In the genomic region with DNA sequence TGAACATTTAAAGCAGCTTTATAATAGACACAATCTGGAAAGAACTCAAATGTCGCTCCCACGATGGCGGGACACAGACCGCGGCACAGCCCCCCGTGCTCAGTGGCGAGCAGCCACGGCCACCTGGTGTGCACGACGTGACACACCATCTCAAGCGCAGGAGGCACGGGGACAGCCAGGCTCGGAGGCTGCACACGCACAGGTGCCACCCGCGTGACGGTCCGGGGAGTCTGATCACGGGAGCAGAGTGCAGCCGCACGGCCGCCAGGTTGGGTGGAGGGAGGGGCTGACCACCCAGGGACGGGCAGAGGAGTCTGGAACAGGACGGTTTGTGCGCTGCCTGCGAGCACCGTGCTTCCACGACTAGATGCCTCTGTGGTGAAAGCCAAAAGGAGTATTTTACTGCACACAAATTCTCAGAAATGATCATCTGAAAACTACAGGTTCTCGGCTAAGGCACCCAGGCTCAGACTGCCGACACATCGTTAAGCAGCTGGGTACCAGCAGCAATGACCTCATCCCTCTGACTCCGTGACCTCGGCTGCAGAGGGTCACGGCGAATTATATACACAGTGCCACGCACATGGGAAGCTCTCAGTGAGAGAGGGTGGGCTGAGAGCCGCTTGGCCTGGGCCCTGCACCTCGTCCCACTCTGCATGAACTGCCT, we compare ENCODE assay signal across 22 cellular contexts. TPM values are rescaled to one million over a fixed set of nuclear protein-coding genes. Genes with fewer than 3 reads are reported as not detected.
DNase-seq lines count a peak whose midpoint lies in the region; ATAC-seq, FAIRE-seq and TF ChIP-seq lines count a peak whose summit lies in the region.
"Had no signal": no experiment of that assay in that cellular context is flagged by ENCODE, and none has a peak within 500 bp of the region (broad histone marks: within the 10 kb centered on the region; RNA-seq: fewer than 3 reads in every experiment).

No MANE protein-coding gene starts in this region.

- H3K4me1 ChIP-seq in cardiac muscle cell (ENCODE audit: low read depth) = peaks cover 10% of the 10 kb centered on the region
- H3K4me1 ChIP-seq in endodermal cell (ENCODE audit: control insufficient read depth, insufficient read depth, low read length) = no peaks in the 10 kb centered on the region

- no peak for DNase-seq in cardiac muscle cell (ENCODE audit: low read depth in 1 of 2, low spot score in 1 of 2)
- DNase-seq in left ventricle myocardium superior = no peak
- no peak for DNase-seq in endodermal cell
- DNase-seq in nephron progenitor cell = peak; percentile 40
- DNase-seq in urothelium cell line (ENCODE audit: low spot score) = no peak
- DNase-seq in activated CD4-positive, alpha-beta T cell treated with anti-CD3 and anti-CD28 coated beads, Interleukin-2, amount 50 U/mL, for 48 hours = no peak
- DNase-seq in GF-D8 (lab: John Stamatoyannopoulos, UW) = no peak
- DNase-seq: ACHN; Calu3; CD8-positive, alpha-beta T cell; Karpas-422; NCI-H1694 treated with DMSO at 0.1 percent for 48 hours; NCI-H2081 treated with DMSO at 0.1 percent for 48 hours; NCI-H2171 treated with DMSO at 0.1 percent for 48 hours; NCI-H524 treated with DMSO at 0.1 percent for 48 hours; Peyer's patch had no signal

- H3K4me1 Mint-ChIP-seq in endodermal cell (peaks cover 2% of the 10 kb centered on the region), nephron progenitor cell (peaks cover 80% of the 10 kb centered on the region)

- no peaks in the 10 kb centered on the region for H3K27me3 Mint-ChIP-seq in endodermal cell (ENCODE audit: insufficient read depth)
- H3K27me3 Mint-ChIP-seq in nephron progenitor cell (ENCODE audit: low read depth, poor library complexity) = no peaks in the 10 kb centered on the region
- H3K27me3 Mint-ChIP-seq: IgD-negative memory B cell had no signal

- H3K27ac ChIP-seq in cardiac muscle cell = peak overlapping the region; percentile 57
- H3K27ac ChIP-seq in endodermal cell (ENCODE audit: low read depth, low read length) = peak overlapping the region; percentile 44
- H3K27ac ChIP-seq: 22Rv1, HL-60, Peyer's patch, SJSA1 had no signal

- ATAC-seq in left ventricle myocardium superior (no peak), HG03521 (IDR thresholded peaks at IDR 0.05; ENCODE audit: unreplicated experiment) (no peak)
- ATAC-seq: CD8-positive, alpha-beta T cell had no signal

- H3K9me3 ChIP-seq in cardiac muscle cell (ENCODE audit: low read depth) (no peaks in the 10 kb centered on the region), endodermal cell (ENCODE audit: control insufficient read depth, low read length) (no peaks in the 10 kb centered on the region)
- H3K9me3 ChIP-seq: Peyer's patch, SJSA1 had no signal

- H3K9ac ChIP-seq in endodermal cell (ENCODE audit: extremely low read depth, low read length, poor library complexity, severe bottlenecking) = no peak overlapping the region

- H3K27me3 ChIP-seq in cardiac muscle cell (no peaks in the 10 kb centered on the region), endodermal cell (ENCODE audit: control insufficient read depth, insufficient read depth, low read length, poor library complexity, severe bottlenecking) (no peaks in the 10 kb centered on the region)
- H3K27me3 ChIP-seq: Peyer's patch had no signal

- peak; percentile 97 for FAIRE-seq in urothelium cell line (lab: Jason Lieb, UNC)
- FAIRE-seq: H54 had no signal

- peak overlapping the region; percentile 58 for H3K27ac Mint-ChIP-seq in endodermal cell
- peak overlapping the region; percentile 89 for H3K27ac Mint-ChIP-seq in nephron progenitor cell
- H3K27ac Mint-ChIP-seq: CD8-positive, alpha-beta T cell; IgD-negative memory B cell had no signal

- intact Hi-C loops in left ventricle myocardium superior (cut with micrococcal nuclease) = no loop called here

- H3K9me3 Mint-ChIP-seq in endodermal cell (no peaks in the 10 kb centered on the region), nephron progenitor cell (no peaks in the 10 kb centered on the region)
- H3K9me3 Mint-ChIP-seq: CD8-positive, alpha-beta T cell; IgD-negative memory B cell had no signal

- 92 to 93% methylated on average over 34 to 38 of the region's 38 CpGs for WGBS in endodermal cell (ENCODE audit: insufficient coverage in 1 of 2, insufficient read length in 1 of 2), 2 experiments

- H3K36me3 Mint-ChIP-seq in endodermal cell (ENCODE audit: low read depth) (no peaks in the 10 kb centered on the region), nephron progenitor cell (ENCODE audit: low read depth) (no peaks in the 10 kb centered on the region)

- no peak for TF ChIP-seq CTCF in cardiac muscle cell (IDR thresholded peaks at IDR 0.05; ENCODE audit: low read depth, low read length)
- no peak for TF ChIP-seq CTCF in endodermal cell (conservative IDR thresholded peaks at IDR 0.05)
- no peak for TF ChIP-seq CTCF in nephron progenitor cell (IDR thresholded peaks at IDR 0.05)

- H3K36me3 ChIP-seq in cardiac muscle cell (no peaks in the 10 kb centered on the region), endodermal cell (ENCODE audit: control insufficient read depth, insufficient read depth, low read length) (peaks cover 4% of the 10 kb centered on the region)
- H3K36me3 ChIP-seq: Peyer's patch, SJSA1 had no signal

- H3K4me3 Mint-ChIP-seq in endodermal cell = no peak overlapping the region
- peak overlapping the region; percentile 48 for H3K4me3 Mint-ChIP-seq in nephron progenitor cell
- H3K4me3 Mint-ChIP-seq: CD8-positive, alpha-beta T cell; IgD-negative memory B cell had no signal

- H3K4me3 ChIP-seq in cardiac muscle cell = no peak overlapping the region
- no peak overlapping the region for H3K4me3 ChIP-seq in endodermal cell (ENCODE audit: low read length)
- H3K4me3 ChIP-seq: Peyer's patch, SJSA1 had no signal

RNA-seq across cellular contexts. Expression of a gene that starts 7.5 kb away (rescaled TPM):
- total RNA-seq in cardiac muscle cell (1.6 and 5.2 TPM in 2 replicates), left ventricle myocardium superior (2.8 TPM), endodermal cell (under 1 TPM; 0.35 to 0.51 TPM)
- 1.7 and 3.4 TPM in 2 replicates for polyA plus RNA-seq in cardiac muscle cell
- 1.1 TPM for polyA plus RNA-seq in endodermal cell (2013, experiment 1 of 2)
- polyA plus RNA-seq in endodermal cell (2013, experiment 2 of 2) = 0.91 TPM
- total RNA-seq: SJSA1 had no signal

RNA-seq across cellular contexts. Expression of a gene that starts 36.0 kb away (rescaled TPM):
- total RNA-seq in cardiac muscle cell = 11.2 and 16.3 TPM in 2 replicates
- polyA plus RNA-seq in cardiac muscle cell = 4.4 and 7.5 TPM in 2 replicates
- total RNA-seq in left ventricle myocardium superior = 41.5 TPM
- total RNA-seq in endodermal cell = under 1 TPM; 0.66 to 0.75 TPM
- polyA plus RNA-seq in endodermal cell (2013, experiment 1 of 2) = 1.1 TPM
- 1.7 TPM for polyA plus RNA-seq in endodermal cell (2013, experiment 2 of 2)
